8 cellular contexts compared by ENCODE assay signal in genomic region chr19:2051771-2052704, GRCh38. TPM values are rescaled to one million over a fixed set of nuclear protein-coding genes. Genes with fewer than 3 reads are reported as not detected.
DNase-seq lines count a peak whose midpoint lies in the region; ATAC-seq and TF ChIP-seq lines count a peak whose summit lies in the region.

No MANE protein-coding gene starts in this region.

- H3K36me3 ChIP-seq in Caco-2 (ENCODE audit: control insufficient read depth, insufficient read depth, low read length) (peaks cover 3% of the 10 kb centered on the region; the same call in 1 of the 2 replicates), KMS-11 (ENCODE audit: insufficient read depth) (no peaks in the 10 kb centered on the region), left lung (peaks cover 0 to 22% of the 10 kb centered on the region in 2 donors), testis (ENCODE audit: low read depth, missing control alignments) (no peaks in the 10 kb centered on the region)

- peaks cover 29% of the 10 kb centered on the region for H3K79me2 ChIP-seq in KMS-11 (ENCODE audit: insufficient read depth, low read depth)

- no peaks in the 10 kb centered on the region for H3K27me3 ChIP-seq in Caco-2 (replicated peaks; ENCODE audit: control insufficient read depth, insufficient read depth, low read length)
- no peaks in the 10 kb centered on the region for H3K27me3 ChIP-seq in KMS-11 (ENCODE audit: insufficient read depth, low read depth)
- H3K27me3 ChIP-seq in left lung: no peaks in the 10 kb centered on the region
- H3K27me3 ChIP-seq in testis: no peaks in the 10 kb centered on the region

- no peaks in the 10 kb centered on the region for H3K9me3 Mint-ChIP-seq in Caco-2 (ENCODE audit: unreplicated experiment)
- H3K9me3 Mint-ChIP-seq in activated naive CD4-positive, alpha-beta T cell treated with anti-CD3 and anti-CD28 coated beads, Interleukin-2, amount 50 U/mL, for 24 hours: no peaks in the 10 kb centered on the region

- peaks cover 20% of the 10 kb centered on the region for H3K36me3 Mint-ChIP-seq in Caco-2 (ENCODE audit: insufficient read depth, unreplicated experiment)
- H3K36me3 Mint-ChIP-seq in activated naive CD4-positive, alpha-beta T cell treated with anti-CD3 and anti-CD28 coated beads, Interleukin-2, amount 50 U/mL, for 24 hours: no peaks in the 10 kb centered on the region

- peak overlapping the region; percentile 37 for H3K4me3 ChIP-seq in Caco-2 (ENCODE audit: low read depth, low read length)
- H3K4me3 ChIP-seq in KMS-11 (IDR thresholded peaks at IDR 0.05; ENCODE audit: insufficient read depth, low read depth, low read length): no peak overlapping the region
- peak overlapping the region; percentile 16 to 99 for H3K4me3 ChIP-seq in left lung
- H3K4me3 ChIP-seq in testis: peak overlapping the region in 1 of 2 donors; percentile 37

- H3K9me3 ChIP-seq in Caco-2 (no peaks in the 10 kb centered on the region), left lung (no peaks in the 10 kb centered on the region), testis (no peaks in the 10 kb centered on the region)

- peak overlapping the region; percentile 27; the same call in 1 of the 2 replicates for H3K9ac ChIP-seq in KMS-11

- H3K4me2 ChIP-seq in KMS-11: peak overlapping the region; percentile 34

- intact Hi-C loops in Caco-2 (cut with micrococcal nuclease; ENCODE audit: unreplicated experiment): no loop called here
- intact Hi-C loops in left lung (cut with DNase I): no loop called here
- intact Hi-C loops in testis (cut with DNase I; ENCODE audit: low total_unique reads): no loop called here

- no TSS peak for BruUV-seq in Caco-2 (replicated peaks; lab: Mats Ljungman, UMichigan)

- peak overlapping the region; percentile 63 for H3K27ac Mint-ChIP-seq in Caco-2 (ENCODE audit: unreplicated experiment)
- H3K27ac Mint-ChIP-seq in activated naive CD4-positive, alpha-beta T cell treated with anti-CD3 and anti-CD28 coated beads, Interleukin-2, amount 50 U/mL, for 24 hours: peak overlapping the region; percentile 91

- no peaks in the 10 kb centered on the region for H3K27me3 Mint-ChIP-seq in Caco-2 (ENCODE audit: insufficient read depth, unreplicated experiment)
- H3K27me3 Mint-ChIP-seq in activated naive CD4-positive, alpha-beta T cell treated with anti-CD3 and anti-CD28 coated beads, Interleukin-2, amount 50 U/mL, for 24 hours: no peaks in the 10 kb centered on the region

- 55 to 70% methylated on average over 14 to 18 of the region's 18 CpGs for WGBS in testis, 2 donors

- no peak for ATAC-seq in left lung

- CTCF ChIA-PET in Caco-2 (lab: Charles Lee): no interaction called here

- H3K4me1 ChIP-seq in Caco-2: peaks cover 15% of the 10 kb centered on the region
- H3K4me1 ChIP-seq in KMS-11 (ENCODE audit: low read depth, poor library complexity, severe bottlenecking): peaks cover 23% of the 10 kb centered on the region
- peaks cover 48 to 67% of the 10 kb centered on the region in 2 donors for H3K4me1 ChIP-seq in left lung
- peaks cover 49% of the 10 kb centered on the region for H3K4me1 ChIP-seq in testis

- TF ChIP-seq CTCF in Caco-2 (IDR thresholded peaks at IDR 0.05; ENCODE audit: insufficient read depth in 1 of 2, low read depth in 1 of 2, low read length in 1 of 2, severe bottlenecking in 1 of 2, unreplicated experiment in 1 of 2) (no peak), KMS-11 (conservative IDR thresholded peaks at IDR 0.05; ENCODE audit: low read depth, low read length) (no peak), left lung (IDR thresholded peaks at IDR 0.05) (no peak), testis (IDR thresholded peaks at IDR 0.05) (no peak)

- H2AFZ ChIP-seq in KMS-11 (ENCODE audit: low read depth): peak overlapping the region; percentile 75

- DNase-seq in Caco-2: no peak
- DNase-seq in left lung: no peak
- no peak for DNase-seq in testis
- no peak for DNase-seq in HCEC 1CT
- no peak for DNase-seq in islet precursor cell
- DNase-seq in cerebellum (ENCODE audit: low spot score): no peak

- POLR2A ChIA-PET in Caco-2 (lab: Charles Lee): interaction anchor here (0.6 kb wide), 2 partner anchors 10 to 14 kb away, joined by 4 to 5 read pairs; no protein-coding TSS in a partner anchor

- H3K4me3 Mint-ChIP-seq in Caco-2 (ENCODE audit: unreplicated experiment): peak overlapping the region; percentile 77
- peak overlapping the region; percentile 80 for H3K4me3 Mint-ChIP-seq in activated naive CD4-positive, alpha-beta T cell treated with anti-CD3 and anti-CD28 coated beads, Interleukin-2, amount 50 U/mL, for 24 hours

- H3K27ac ChIP-seq in KMS-11: peak overlapping the region; percentile 44
- H3K27ac ChIP-seq in left lung: peak overlapping the region; percentile 90 to 95
- peak overlapping the region; percentile 92 to 98 for H3K27ac ChIP-seq in testis

- TF ChIP-seq POLR2A in testis (IDR thresholded peaks at IDR 0.05): no peak

- no peaks in the 10 kb centered on the region for H3K4me1 Mint-ChIP-seq in Caco-2 (ENCODE audit: low read depth, unreplicated experiment)
- H3K4me1 Mint-ChIP-seq in activated naive CD4-positive, alpha-beta T cell treated with anti-CD3 and anti-CD28 coated beads, Interleukin-2, amount 50 U/mL, for 24 hours: peaks cover 56% of the 10 kb centered on the region

- no peaks in the 10 kb centered on the region for H4K20me1 ChIP-seq in KMS-11 (ENCODE audit: insufficient read depth)

RNA-seq across cellular contexts. Expression of gene MKNK2, which starts 1.0 kb away (rescaled TPM):
- total RNA-seq in Caco-2 (2022): 136 and 162 TPM in 2 replicates
- 100 to 1,000 TPM; 238 to 291 TPM for total RNA-seq in left lung
- total RNA-seq in testis: 100 to 1,000 TPM in 1 of 2 donors, 10 to 100 TPM in 1; 93.0 to 103 TPM
- polyA plus RNA-seq in testis (ENCODE audit: insufficient read depth, low read depth, low replicate concordance): 76.5 TPM
- total RNA-seq in cerebellum: 19.7 TPM

RNA-seq across cellular contexts. Expression of gene BTBD2, which starts 36.5 kb away (rescaled TPM):
- total RNA-seq in Caco-2 (2022): 47.0 and 52.2 TPM in 2 replicates
- total RNA-seq in left lung: 10 to 100 TPM; 63.1 to 63.6 TPM
- 100 to 1,000 TPM in 1 of 2 donors, 10 to 100 TPM in 1; 61.1 to 117 TPM for total RNA-seq in testis
- polyA plus RNA-seq in testis (ENCODE audit: insufficient read depth, low read depth, low replicate concordance): 43.2 TPM
- 48.9 TPM for total RNA-seq in cerebellum

RNA-seq across cellular contexts. Expression of gene MOB3A, which starts 44.1 kb away (rescaled TPM):
- total RNA-seq in Caco-2 (2022) (10.8 and 11.7 TPM in 2 replicates), left lung (100 to 1,000 TPM in 1 of 2 donors, 10 to 100 TPM in 1; 59.1 to 105 TPM), testis (10 to 100 TPM; 22.8 to 31.6 TPM), cerebellum (14.8 TPM)
- polyA plus RNA-seq in testis (ENCODE audit: insufficient read depth, low read depth, low replicate concordance): 17.8 TPM

RNA-seq across cellular contexts. Expression of gene IZUMO4, which starts 44.7 kb away (rescaled TPM):
- total RNA-seq in Caco-2 (2022) (1.1 and 1.6 TPM in 2 replicates), left lung (1 to 10 TPM; 2.6 to 5.2 TPM), testis (100 to 1,000 TPM; 208 to 276 TPM), cerebellum (4.4 TPM)
- 796 TPM for polyA plus RNA-seq in testis (ENCODE audit: insufficient read depth, low read depth, low replicate concordance)

Comparison
In these comparisons a context has a peak if more than half of its experiments do, and no peak if none do; other contexts are left out.
1. H3K27ac ChIP-seq: peak in every context shown above with its lines; median percentile 95 in testis; 92 in left lung; 44 in KMS-11.